ENCODE assay signal across 36 cellular contexts in genomic region chr2:195434346-195434745, GRCh38.
"Had no signal": no experiment of that assay in that cellular context is flagged by ENCODE, and none has a peak within 500 bp of the region (broad histone marks: within the 10 kb centered on the region; RNA-seq: fewer than 3 reads in every experiment).

No MANE protein-coding gene starts in this region.

- H3K36me3 Mint-ChIP-seq: activated naive CD8-positive, alpha-beta T cell treated with anti-CD3 and anti-CD28 coated beads for 36 hours had no signal

- H3K4me3 Mint-ChIP-seq: activated CD4-positive, alpha-beta memory T cell treated with anti-CD3 and anti-CD28 coated beads, Interleukin-2, amount 10 ng/mL, durations not matched to agents 7 days and 5 days; activated CD8-positive, alpha-beta memory T cell treated with anti-CD3 and anti-CD28 coated beads, Interleukin-2, amount 10 ng/mL, durations not matched to agents 7 days and 5 days; activated naive CD8-positive, alpha-beta T cell treated with anti-CD3 and anti-CD28 coated beads for 36 hours; T-helper 1 cell treated with Interleukin-12 subunit alpha and Interleukin-12 subunit beta and Interleukin-4 antibody, amounts not matched to agents 30 μg/mL and 1 μg/mL, for 36 hours; T-helper 2 cell treated with Interferon-gamma antibody and Interleukin-4, amounts not matched to agents 5 μg/mL and 100 μg/mL, for 36 hours; WTC11 had no signal

- H3K4me1 ChIP-seq: Peyer's patch, SJSA1 had no signal

- ATAC-seq: activated CD4-positive, CD25-positive, alpha-beta regulatory T cell treated with anti-CD3 and anti-CD28 coated beads, Interleukin-2, amount 50 U/mL, for 24 hours; activated CD8-positive, alpha-beta memory T cell treated with anti-CD3 and anti-CD28 coated beads, Interleukin-2, amount 10 ng/mL, durations not matched to agents 7 days and 5 days; PC-3 had no signal

- H3K36me3 ChIP-seq: Peyer's patch, SJSA1 had no signal

- H3K4me1 Mint-ChIP-seq: activated CD4-positive, alpha-beta memory T cell treated with anti-CD3 and anti-CD28 coated beads, Interleukin-2, amount 10 ng/mL, durations not matched to agents 7 days and 5 days; activated CD8-positive, alpha-beta memory T cell treated with anti-CD3 and anti-CD28 coated beads, Interleukin-2, amount 10 ng/mL, durations not matched to agents 7 days and 5 days; activated naive CD8-positive, alpha-beta T cell treated with anti-CD3 and anti-CD28 coated beads for 36 hours had no signal

- H3K9me2 ChIP-seq: SK-N-SH had no signal

- H3K27me3 ChIP-seq: Peyer's patch, SJSA1 had no signal

- H3K9me3 ChIP-seq: Peyer's patch, SJSA1, SK-N-SH had no signal

- H3K4me3 ChIP-seq: Peyer's patch, SJSA1 had no signal

- DNase-seq: activated CD4-positive, alpha-beta memory T cell treated with anti-CD3 and anti-CD28 coated beads, Interleukin-2, amount 10 ng/mL, durations not matched to agents 7 days and 5 days; activated CD4-positive, alpha-beta T cell treated with anti-CD3 and anti-CD28 coated beads for 4 hours; activated CD4-positive, alpha-beta T cell treated with anti-CD3 and anti-CD28 coated beads, Interleukin-2, amount 50 U/mL, for 1 hour; activated CD8-positive, alpha-beta memory T cell treated with anti-CD3 and anti-CD28 coated beads for 24 hours; activated CD8-positive, alpha-beta memory T cell treated with anti-CD3 and anti-CD28 coated beads, Interleukin-2, amount 10 ng/mL, durations not matched to agents 7 days and 5 days; activated CD8-positive, alpha-beta memory T cell treated with anti-CD3 and anti-CD28 coated beads, Interleukin-2, amount 50 U/mL, for 48 hours; activated effector memory CD4-positive, alpha-beta T cell treated with anti-CD3 and anti-CD28 coated beads, Interleukin-2, amount 50 U/mL, for 16 hours; activated naive CD4-positive, alpha-beta T cell; activated naive CD4-positive, alpha-beta T cell treated with anti-CD3 and anti-CD28 coated beads, Interleukin-2, amount 50 U/mL, for 16 hours; activated naive CD8-positive, alpha-beta T cell treated with anti-CD3 and anti-CD28 coated beads for 36 hours; activated T-cell treated with anti-CD3 and anti-CD28 coated beads, Interleukin-2, amount 50 U/mL, for 48 hours; amniotic stem cell; aorta; caudate nucleus; cerebellar nuclear complex; NCI-H1092 treated with DMSO at 0.1 percent for 48 hours; NCI-H1417; NCI-H146; NCI-H187; NCI-H2029 treated with DMSO at 0.1 percent for 48 hours; NCI-H2107; NCI-H2171; NCI-H510A; NCI-H526; NCI-H748 treated with DMSO at 0.1 percent for 48 hours; NK-92 treated with Interleukin-12 subunit alpha and Interleukin-12 subunit beta, amount 100 ng/mL, for 24 hours; PC-3; Peyer's patch; RPMI8226; SHP77 treated with DMSO at 0.1 percent for 48 hours; SK-N-SH had no signal

- H3K9ac ChIP-seq: SK-N-SH had no signal

- H3K27ac ChIP-seq: Peyer's patch, SJSA1 had no signal

- H3K27ac Mint-ChIP-seq: activated CD4-positive, alpha-beta memory T cell treated with anti-CD3 and anti-CD28 coated beads, Interleukin-2, amount 10 ng/mL, durations not matched to agents 7 days and 5 days; activated CD8-positive, alpha-beta memory T cell treated with anti-CD3 and anti-CD28 coated beads, Interleukin-2, amount 10 ng/mL, durations not matched to agents 7 days and 5 days; activated naive CD8-positive, alpha-beta T cell treated with anti-CD3 and anti-CD28 coated beads for 36 hours; T-helper 1 cell treated with Interleukin-12 subunit alpha and Interleukin-12 subunit beta and Interleukin-4 antibody, amounts not matched to agents 30 μg/mL and 1 μg/mL, for 36 hours; T-helper 2 cell treated with Interferon-gamma antibody and Interleukin-4, amounts not matched to agents 5 μg/mL and 100 μg/mL, for 36 hours; WTC11 had no signal

- H3K27me3 Mint-ChIP-seq: activated CD4-positive, alpha-beta memory T cell treated with anti-CD3 and anti-CD28 coated beads, Interleukin-2, amount 10 ng/mL, durations not matched to agents 7 days and 5 days; activated CD8-positive, alpha-beta memory T cell treated with anti-CD3 and anti-CD28 coated beads, Interleukin-2, amount 10 ng/mL, durations not matched to agents 7 days and 5 days; activated naive CD8-positive, alpha-beta T cell treated with anti-CD3 and anti-CD28 coated beads for 36 hours had no signal

- H3K4me2 ChIP-seq: SK-N-SH had no signal
